25 cellular contexts compared by ENCODE assay signal in genomic region chr20:18665135-18665534, GRCh38.
"Had no signal": no experiment of that assay in that cellular context is flagged by ENCODE, and none has a peak within 500 bp of the region (broad histone marks: within the 10 kb centered on the region; RNA-seq: fewer than 3 reads in every experiment).

No MANE protein-coding gene starts in this region.

- H3K27ac ChIP-seq: ascending aorta, body of pancreas, PC-9 had no signal

- H3K27me3 ChIP-seq: ascending aorta, body of pancreas had no signal

- H3K36me3 ChIP-seq: ascending aorta had no signal

- H3K9me3 ChIP-seq: ascending aorta, body of pancreas had no signal

- H3K4me3 ChIP-seq: ascending aorta, body of pancreas, PC-9 had no signal

- DNase-seq: activated B cell treated with CpG ODN at 0.5 μM for 24 hours; activated CD4-positive, alpha-beta T cell treated with anti-CD3 and anti-CD28 coated beads for 1 hour; activated CD4-positive, alpha-beta T cell treated with anti-CD3 and anti-CD28 coated beads, Interleukin-2, amount 10 ng/mL, durations not matched to agents 24 days and 14 days; activated CD4-positive, alpha-beta T cell treated with anti-CD3 and anti-CD28 coated beads, Interleukin-2, amount 50 U/mL, for 48 hours; activated CD8-positive, alpha-beta memory T cell treated with anti-CD3 and anti-CD28 coated beads, Interleukin-2, amount 10 ng/mL, durations not matched to agents 7 days and 5 days; activated effector memory CD4-positive, alpha-beta T cell treated with Interleukin-2 at 50 U/mL for 16 hours; activated naive CD4-positive, alpha-beta T cell treated with Interleukin-2 at 50 U/mL for 16 hours; activated naive CD8-positive, alpha-beta T cell treated with anti-CD3 and anti-CD28 coated beads, Interleukin-2, amount 50 U/mL, for 24 hours; activated T-cell treated with anti-CD3 and anti-CD28 coated beads, Interleukin-2, amount 50 U/mL, for 24 hours; amniotic stem cell; body of pancreas; central memory CD4-positive, alpha-beta T cell; KG1; NCI-H1048; NCI-H146; NCI-H1930; NCI-H446; NCI-H526; NCI-H82; PC-9; SIG-M5; T-helper 17 cell; T-helper 9 cell had no signal

- ATAC-seq: activated CD8-positive, alpha-beta memory T cell treated with anti-CD3 and anti-CD28 coated beads, Interleukin-2, amount 10 ng/mL, durations not matched to agents 7 days and 5 days; activated naive CD4-positive, alpha-beta T cell treated with anti-CD3 and anti-CD28 coated beads, Interleukin-2, amount 50 U/mL, for 72 hours; activated naive CD8-positive, alpha-beta T cell treated with anti-CD3 and anti-CD28 coated beads, Interleukin-2, amount 50 U/mL, for 24 hours; body of pancreas; T-helper 17 cell had no signal

- H3K4me1 ChIP-seq: ascending aorta had no signal
